In the genomic region with DNA sequence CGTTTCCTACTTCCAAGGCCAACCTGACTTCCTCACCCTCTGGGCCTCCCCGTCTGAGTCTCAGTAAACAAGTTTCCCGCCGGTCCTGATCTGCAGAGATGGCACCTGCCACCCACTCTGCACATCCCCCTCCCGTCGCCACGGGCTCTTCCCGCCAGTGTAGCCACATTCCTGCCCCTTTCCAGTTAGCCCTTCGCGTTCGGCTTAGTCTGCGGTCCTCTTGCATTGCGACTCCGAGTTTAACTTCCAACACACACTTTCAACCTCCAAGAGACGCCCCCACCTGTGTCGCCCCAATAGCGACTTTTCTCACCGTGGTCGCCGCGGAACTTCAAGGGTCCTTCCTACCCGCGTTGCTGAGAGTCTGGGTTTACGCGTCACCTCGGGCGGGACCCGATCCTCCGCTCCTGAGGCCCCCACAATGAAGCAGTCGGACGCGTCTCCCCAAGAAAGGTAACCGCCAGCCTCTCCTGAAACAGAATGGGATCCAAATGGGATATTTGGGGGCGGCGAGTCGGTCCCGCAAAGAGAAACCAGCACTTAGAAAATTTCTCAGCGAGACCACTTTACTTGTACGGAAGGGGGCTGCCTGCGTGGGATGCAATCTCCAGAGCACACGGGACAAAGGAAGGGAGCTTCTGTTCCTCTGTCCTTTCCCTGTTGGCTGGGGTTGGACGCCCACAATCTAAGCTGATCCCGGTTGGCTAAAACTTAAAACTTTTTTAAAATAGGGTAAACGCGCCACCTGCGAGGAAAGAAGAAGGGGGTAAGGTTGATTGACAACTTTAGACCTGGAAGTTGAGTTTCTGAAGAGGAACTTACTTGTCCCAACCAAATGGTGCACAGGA, we compare ENCODE assay signal across 8 cellular contexts. TPM values are rescaled to one million over a fixed set of nuclear protein-coding genes. Genes with fewer than 3 reads are reported as not detected.
DNase-seq lines count a peak whose midpoint lies in the region; ATAC-seq and TF ChIP-seq lines count a peak whose summit lies in the region.

No MANE protein-coding gene starts in this region.

- H3K9me3 Mint-ChIP-seq in activated B cell treated with CpG ODN at 0.5 μM for 24 hours (no peaks in the 10 kb centered on the region), endothelial cell (ENCODE audit: unreplicated experiment) (no peaks in the 10 kb centered on the region)
- peaks cover 0 to 15% (median 0%) of the 10 kb centered on the region in 11 donors for H3K9me3 Mint-ChIP-seq in naive thymus-derived CD4-positive, alpha-beta T cell

- no peak for TF ChIP-seq CTCF in AG04450 (IDR thresholded peaks at IDR 0.05; ENCODE audit: low read depth, low read length)
- no peak for TF ChIP-seq CTCF in activated B cell treated with CpG ODN at 0.5 μM for 24 hours (IDR thresholded peaks at IDR 0.05)
- TF ChIP-seq CTCF in endothelial cell (IDR thresholded peaks at IDR 0.05; ENCODE audit: unreplicated experiment) = no peak
- TF ChIP-seq CTCF in uterus (IDR thresholded peaks at IDR 0.05) = no peak

- peaks cover 0 to 8% (median 0%) of the 10 kb centered on the region in 3 experiments for H3K36me3 ChIP-seq in naive thymus-derived CD4-positive, alpha-beta T cell (ENCODE audit: control insufficient read depth in 2 of 3, insufficient read depth in 3 of 3, low read length in 3 of 3)
- H3K36me3 ChIP-seq in uterus = no peaks in the 10 kb centered on the region

- peak overlapping the region; percentile 82 for H3K27ac ChIP-seq in AG04450 (ENCODE audit: low read depth, low read length)
- H3K27ac ChIP-seq in naive thymus-derived CD4-positive, alpha-beta T cell (ENCODE audit: low read depth, low read length) = peak overlapping the region; percentile 83
- peak overlapping the region; percentile 83 to 87 for H3K27ac ChIP-seq in uterus

- POLR2A ChIA-PET in AG04450 (lab: Yijun Ruan, JAX) = interaction anchor here (0.6 to 1.7 kb wide), 6 partner anchors 12 to 208 kb away, joined by 3 to 13 read pairs (median 4); a partner anchor contains a TSS
- POLR2A ChIA-PET in activated B cell treated with CpG ODN at 0.5 μM for 24 hours (lab: Charles Lee) = interaction anchor here (1.3 to 2.0 kb wide), 3 partner anchors 40 to 92 kb away, joined by 3 to 5 read pairs (median 5); a partner anchor contains a TSS
- POLR2A ChIA-PET in naive thymus-derived CD4-positive, alpha-beta T cell (lab: Charles Lee) = interaction anchor here (0.6 to 1.1 kb wide), 6 partner anchors 11 to 110 kb away, joined by 3 to 7 read pairs (median 4); a partner anchor contains a TSS

- H3K4me3 ChIP-seq in AG04450 (ENCODE audit: low read depth, low read length) (peak overlapping the region; percentile 67), uterus (peak overlapping the region; percentile 46 to 48)
- peak overlapping the region; percentile 75 for H3K4me3 ChIP-seq in naive thymus-derived CD4-positive, alpha-beta T cell (ENCODE audit: low read length)

- peaks cover 16 to 19% of the 10 kb centered on the region in 2 donors for H3K4me1 ChIP-seq in naive thymus-derived CD4-positive, alpha-beta T cell (ENCODE audit: control insufficient read depth in 2 of 2, insufficient read depth in 2 of 2, low read length in 2 of 2)
- H3K4me1 ChIP-seq in uterus = peaks cover 0 to 25% of the 10 kb centered on the region in 2 donors

- H3K4me1 Mint-ChIP-seq in activated B cell treated with CpG ODN at 0.5 μM for 24 hours (peaks cover 33% of the 10 kb centered on the region), endothelial cell (ENCODE audit: unreplicated experiment) (peaks cover 20% of the 10 kb centered on the region)
- H3K4me1 Mint-ChIP-seq in naive thymus-derived CD4-positive, alpha-beta T cell = peaks cover 12 to 45% (median 35%) of the 10 kb centered on the region in 7 donors

- DNase-seq in AG04450 (ENCODE audit: low read depth, low spot score) = no peak
- peak; percentile 73 for DNase-seq in NCI-H2196 (lab: John Stamatoyannopoulos, UW; ENCODE audit: unreplicated experiment)
- DNase-seq in activated B cell treated with CpG ODN at 0.5 μM for 24 hours = peak; percentile 47
- DNase-seq in endothelial cell (ENCODE audit: low spot score) = peak; percentile 41
- DNase-seq in naive thymus-derived CD4-positive, alpha-beta T cell = peak in 6 of 9 donors; percentile 51 to 81 (median 70)
- peak in 1 of 2 donors; percentile 37 for DNase-seq in uterus

- H3K27me3 ChIP-seq in AG04450 (ENCODE audit: control insufficient read depth, insufficient read depth, low read length) (no peaks in the 10 kb centered on the region), uterus (no peaks in the 10 kb centered on the region)
- no peaks in the 10 kb centered on the region for H3K27me3 ChIP-seq in naive thymus-derived CD4-positive, alpha-beta T cell (ENCODE audit: control insufficient read depth in 2 of 2, insufficient read depth in 2 of 2, low read length in 2 of 2)

- H3K27ac Mint-ChIP-seq in activated B cell treated with CpG ODN at 0.5 μM for 24 hours (peak overlapping the region; percentile 99), endothelial cell (ENCODE audit: unreplicated experiment) (peak overlapping the region; percentile 88)
- peak overlapping the region; percentile 92 to 99 (median 96) for H3K27ac Mint-ChIP-seq in naive thymus-derived CD4-positive, alpha-beta T cell

- intact Hi-C loops in activated B cell treated with CpG ODN at 0.5 μM for 24 hours (cut with micrococcal nuclease) (loop anchor here (1.0 kb wide), 1 partner anchor 40 kb away; a partner anchor contains a TSS), uterus (cut with DNase I; ENCODE audit: low total_unique reads) (no loop called here)
- intact Hi-C loops in naive thymus-derived CD4-positive, alpha-beta T cell (cut with micrococcal nuclease) = loop anchor here in 1 of 2 donors (1.0 to 5.0 kb wide), 3 partner anchors 41 to 91 kb away; a partner anchor contains a TSS

- H3K9me3 ChIP-seq in AG04450 (ENCODE audit: control insufficient read depth, insufficient read depth, low read length) (peaks cover 5% of the 10 kb centered on the region; the same call in 1 of the 2 replicates), uterus (no peaks in the 10 kb centered on the region)
- no peaks in the 10 kb centered on the region for H3K9me3 ChIP-seq in naive thymus-derived CD4-positive, alpha-beta T cell (ENCODE audit: control insufficient read depth in 2 of 3, low read length in 3 of 3)

- ATAC-seq in GM18873 (IDR thresholded peaks at IDR 0.05; ENCODE audit: low FRiP score, unreplicated experiment) (peak; percentile 6), activated B cell treated with CpG ODN at 0.5 μM for 24 hours (ENCODE audit: low read depth) (peak; percentile 11), HG02571 (IDR thresholded peaks at IDR 0.05; ENCODE audit: unreplicated experiment) (no peak)
- peak; percentile 1 for ATAC-seq in naive thymus-derived CD4-positive, alpha-beta T cell

- H3K27me3 Mint-ChIP-seq in activated B cell treated with CpG ODN at 0.5 μM for 24 hours (no peaks in the 10 kb centered on the region), endothelial cell (ENCODE audit: unreplicated experiment) (peaks cover 7% of the 10 kb centered on the region)
- H3K27me3 Mint-ChIP-seq in naive thymus-derived CD4-positive, alpha-beta T cell = peaks cover 0 to 4% (median 0%) of the 10 kb centered on the region in 5 donors

- no peak for TF ChIP-seq POLR2A in uterus (IDR thresholded peaks at IDR 0.05)

- CTCF ChIA-PET in AG04450 (lab: Charles Lee) (no interaction called here), activated B cell treated with CpG ODN at 0.5 μM for 24 hours (lab: Charles Lee) (interaction anchor here (1.3 kb wide), 1 partner anchor 65 kb away, joined by 3 read pairs; no protein-coding TSS in a partner anchor)
- CTCF ChIA-PET in naive thymus-derived CD4-positive, alpha-beta T cell (lab: Charles Lee) = interaction anchor here (0.8 kb wide), 1 partner anchor 65 kb away, joined by 3 read pairs; no protein-coding TSS in a partner anchor

- peaks cover 4% of the 10 kb centered on the region for H3K36me3 Mint-ChIP-seq in activated B cell treated with CpG ODN at 0.5 μM for 24 hours (ENCODE audit: low read depth)
- peaks cover 13% of the 10 kb centered on the region for H3K36me3 Mint-ChIP-seq in endothelial cell (ENCODE audit: low read depth, unreplicated experiment)
- peaks cover 0 to 3% (median 0%) of the 10 kb centered on the region in 5 donors for H3K36me3 Mint-ChIP-seq in naive thymus-derived CD4-positive, alpha-beta T cell

- peak overlapping the region; percentile 97 for H3K4me3 Mint-ChIP-seq in activated B cell treated with CpG ODN at 0.5 μM for 24 hours
- H3K4me3 Mint-ChIP-seq in endothelial cell (ENCODE audit: unreplicated experiment) = peak overlapping the region; percentile 91
- H3K4me3 Mint-ChIP-seq in naive thymus-derived CD4-positive, alpha-beta T cell = peak overlapping the region; percentile 87 to 99 (median 96)

RNA-seq across cellular contexts. Expression of a gene that starts 1.0 kb away (rescaled TPM):
- polyA plus RNA-seq in AG04450 (2011; rRNA removed) = 404 and 515 TPM in 2 replicates
- 165 and 222 TPM in 2 replicates for polyA minus RNA-seq in AG04450 (2011; rRNA and poly(A)+ RNA removed)
- total RNA-seq in activated B cell treated with CpG ODN at 0.5 μM for 24 hours (150 and 152 TPM in 2 replicates), endothelial cell (ENCODE audit: unreplicated experiment) (353 TPM), uterus (100 to 1,000 TPM; 211 to 305 (median 280) TPM)
- 100 to 1,000 TPM; 109 to 247 (median 120) TPM for total RNA-seq in naive thymus-derived CD4-positive, alpha-beta T cell
- 100 to 1,000 TPM; 246 to 349 TPM for polyA plus RNA-seq in naive thymus-derived CD4-positive, alpha-beta T cell

RNA-seq across cellular contexts. Expression of a gene that starts 18.3 kb away (rescaled TPM):
- polyA plus RNA-seq in AG04450 (2011; rRNA removed) = 0.33 and 0.58 TPM in 2 replicates
- polyA minus RNA-seq in AG04450 (2011; rRNA and poly(A)+ RNA removed) = 1.2 and 2.1 TPM in 2 replicates
- total RNA-seq in activated B cell treated with CpG ODN at 0.5 μM for 24 hours (0.13 and 0.17 TPM in 2 replicates), endothelial cell (ENCODE audit: unreplicated experiment) (0.28 TPM), uterus (under 1 TPM in 1 of 4 donors, not detected in 3; 0.83 TPM)
- 1 to 10 TPM in 4 of 5 experiments, under 1 TPM in 1; 0.93 to 2.6 (median 2.2) TPM for total RNA-seq in naive thymus-derived CD4-positive, alpha-beta T cell
- not detected for polyA plus RNA-seq in naive thymus-derived CD4-positive, alpha-beta T cell

RNA-seq across cellular contexts. Expression of a gene that starts 27.5 kb away (rescaled TPM):
- polyA plus RNA-seq in AG04450 (2011; rRNA removed) = not detected in 2 replicates
- not detected in 2 replicates for polyA minus RNA-seq in AG04450 (2011; rRNA and poly(A)+ RNA removed)
- 0.22 TPM in 1 of 2 replicates, not detected in the other for total RNA-seq in activated B cell treated with CpG ODN at 0.5 μM for 24 hours
- not detected for total RNA-seq in endothelial cell (ENCODE audit: unreplicated experiment)
- 10 to 100 TPM; 30.0 to 81.4 (median 67.8) TPM for total RNA-seq in naive thymus-derived CD4-positive, alpha-beta T cell
- 100 to 1,000 TPM; 138 to 181 TPM for polyA plus RNA-seq in naive thymus-derived CD4-positive, alpha-beta T cell
- 1 to 10 TPM in 1 of 4 donors, under 1 TPM in 1, not detected in 2; 0.62 to 1.6 TPM for total RNA-seq in uterus

RNA-seq across cellular contexts. Expression of a gene that starts 39.8 kb away (rescaled TPM):
- polyA plus RNA-seq in AG04450 (2011; rRNA removed) = 34.0 and 54.0 TPM in 2 replicates
- polyA minus RNA-seq in AG04450 (2011; rRNA and poly(A)+ RNA removed) = 24.5 and 30.8 TPM in 2 replicates
- total RNA-seq in activated B cell treated with CpG ODN at 0.5 μM for 24 hours (19.8 and 23.1 TPM in 2 replicates), endothelial cell (ENCODE audit: unreplicated experiment) (126 TPM), uterus (100 to 1,000 TPM in 2 of 4 donors, 10 to 100 TPM in 2; 44.4 to 459 (median 101) TPM)
- total RNA-seq in naive thymus-derived CD4-positive, alpha-beta T cell = 10 to 100 TPM; 39.0 to 47.3 (median 45.8) TPM
- 10 to 100 TPM; 20.4 to 41.4 TPM for polyA plus RNA-seq in naive thymus-derived CD4-positive, alpha-beta T cell

Comparison
In these comparisons a context has a peak if more than half of its experiments do, and no peak if none do; other contexts are left out.
1. RNA of a gene that starts 27.5 kb away (total RNA-seq): 30.0 to 81.4 TPM in naive thymus-derived CD4-positive, alpha-beta T cell; 0.62 to 1.6 TPM in uterus, not detected in endothelial cell (single experiment) and 0.22 TPM in activated B cell treated with CpG ODN at 0.5 μM for 24 hours; every median in the first group is over 10 times any median in the second.
2. Peak in every context shown above with its lines, with median percentiles within 50 percentile points of each other: H3K27ac ChIP-seq, H3K4me3 ChIP-seq, H3K27ac Mint-ChIP-seq and H3K4me3 Mint-ChIP-seq.